In the genomic region with DNA sequence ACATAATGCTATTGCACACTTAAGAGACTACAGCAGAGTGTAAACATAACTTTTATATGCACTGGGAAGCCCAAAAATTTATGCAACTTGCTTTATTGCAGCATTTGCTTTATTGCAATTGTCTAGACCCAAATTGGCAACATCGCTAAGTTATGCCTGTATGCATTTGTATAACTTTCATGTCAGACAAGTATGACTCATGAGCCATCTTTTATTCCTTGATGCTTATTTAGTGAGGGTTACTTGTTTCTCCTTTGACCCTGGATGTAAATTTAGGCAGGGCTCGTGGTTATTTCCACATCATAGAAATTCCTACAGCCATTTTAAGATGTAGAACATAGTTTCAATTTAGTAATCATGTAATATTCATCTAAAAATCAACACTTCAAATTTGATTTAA, we compare ENCODE assay signal across 28 cellular contexts.
"Had no signal": no experiment of that assay in that cellular context is flagged by ENCODE, and none has a peak within 500 bp of the region (broad histone marks: within the 10 kb centered on the region; RNA-seq: fewer than 3 reads in every experiment).

No MANE protein-coding gene starts in this region.

- H3K4me3 Mint-ChIP-seq: nephron; neural progenitor cell; stimulated activated effector memory CD8-positive, alpha-beta T cell treated with anti-CD3 and anti-CD28 coated beads, Interleukin-12 subunit alpha, Interleukin-12 subunit beta, amount 100 ng/mL, for 72 hours; stimulated activated naive B cell treated with anti-CD40 and anti-IgM and Interleukin-4, amounts not matched to agents 10 μg/mL and 1 μg/mL and 100 μg/mL, for 72 hours; stimulated activated naive CD8-positive, alpha-beta T cell treated with anti-CD3 and anti-CD28 coated beads, Interleukin-15, Interleukin-2, amounts not matched to agents 100 ng/mL and 50 ng/mL, for 24 hours had no signal

- H3K9me3 ChIP-seq: ovary, psoas muscle, right lobe of liver, thoracic aorta, thyroid gland, tibial nerve, vagina had no signal

- H3K4me3 ChIP-seq: neural progenitor cell, ovary, psoas muscle, right lobe of liver, sigmoid colon, stomach, thoracic aorta, thyroid gland, tibial nerve, upper lobe of left lung, vagina had no signal

- H3K4me1 Mint-ChIP-seq: neural progenitor cell; stimulated activated effector memory CD8-positive, alpha-beta T cell treated with anti-CD3 and anti-CD28 coated beads, Interleukin-12 subunit alpha, Interleukin-12 subunit beta, amount 100 ng/mL, for 72 hours had no signal

- FAIRE-seq: small intestine, urothelium cell line had no signal

- H3K27ac ChIP-seq: neural progenitor cell, ovary, parathyroid adenoma, psoas muscle, right lobe of liver, sigmoid colon, stomach, thoracic aorta, thyroid gland, tibial nerve, upper lobe of left lung, vagina had no signal

- H3K36me3 Mint-ChIP-seq: neural progenitor cell; stimulated activated effector memory CD8-positive, alpha-beta T cell treated with anti-CD3 and anti-CD28 coated beads, Interleukin-12 subunit alpha, Interleukin-12 subunit beta, amount 100 ng/mL, for 72 hours had no signal

- H3K36me3 ChIP-seq: neural progenitor cell, ovary, right lobe of liver, sigmoid colon, stomach, thoracic aorta, thyroid gland, tibial nerve, upper lobe of left lung, vagina had no signal

- H3K27me3 ChIP-seq: neural progenitor cell, ovary, right lobe of liver, sigmoid colon, stomach, thyroid gland, tibial nerve, upper lobe of left lung, vagina had no signal

- ATAC-seq: psoas muscle; right cardiac atrium; right lobe of liver; stimulated activated effector memory CD8-positive, alpha-beta T cell treated with anti-CD3 and anti-CD28 coated beads, Interleukin-12 subunit alpha, Interleukin-12 subunit beta, amount 100 ng/mL, for 72 hours; stimulated activated naive B cell treated with anti-CD40 and anti-IgM and Interleukin-4, amounts not matched to agents 10 μg/mL and 1 μg/mL and 100 μg/mL, for 72 hours had no signal

- H3K4me1 ChIP-seq: neural progenitor cell, parathyroid adenoma, psoas muscle, right lobe of liver, sigmoid colon, stomach, thyroid gland, tibial nerve, upper lobe of left lung, vagina had no signal

- DNase-seq: occipital lobe; ovary; posterior cingulate gyrus; psoas muscle; right cardiac atrium; right lobe of liver; sigmoid colon; small intestine; stimulated activated CD4-positive, alpha-beta T cell treated with anti-CD3 and anti-CD28 coated beads, Interleukin-15, amount 100 ng/mL, for 24 hours; stimulated activated CD4-positive, alpha-beta T cell treated with anti-CD3 and anti-CD28 coated beads, Interleukin-2, amount 100 ng/mL, for 24 hours; stimulated activated CD4-positive, alpha-beta T cell treated with anti-CD3 and anti-CD28 coated beads, Interleukin-2, amount 100 ng/mL, for 48 hours; stimulated activated CD4-positive, alpha-beta T cell treated with anti-CD3 and anti-CD28 coated beads, Interleukin-4, amount 100 ng/mL, for 24 hours; stimulated activated naive B cell treated with anti-CD40 and anti-IgM and Interleukin-4, amounts not matched to agents 10 μg/mL and 1 μg/mL and 100 μg/mL, for 72 hours; stimulated activated naive CD4-positive, alpha-beta T cell treated with Interleukin-2 at 50 U/mL for 16 hours; stomach; thyroid gland; trophoblast cell; upper lobe of left lung had no signal

- H3K27ac Mint-ChIP-seq: nephron; neural progenitor cell; progenitor cell of endocrine pancreas; stimulated activated effector memory CD8-positive, alpha-beta T cell treated with anti-CD3 and anti-CD28 coated beads, Interleukin-12 subunit alpha, Interleukin-12 subunit beta, amount 100 ng/mL, for 72 hours; stimulated activated naive B cell treated with anti-CD40 and anti-IgM and Interleukin-4, amounts not matched to agents 10 μg/mL and 1 μg/mL and 100 μg/mL, for 72 hours; stimulated activated naive CD8-positive, alpha-beta T cell treated with anti-CD3 and anti-CD28 coated beads, Interleukin-15, Interleukin-2, amounts not matched to agents 100 ng/mL and 50 ng/mL, for 24 hours had no signal

- H3K9me3 Mint-ChIP-seq: nephron; stimulated activated effector memory CD8-positive, alpha-beta T cell treated with anti-CD3 and anti-CD28 coated beads, Interleukin-12 subunit alpha, Interleukin-12 subunit beta, amount 100 ng/mL, for 72 hours had no signal
